Comparison of ENCODE assay signal across 1 cellular context in genomic region chr12:107318554-107318803, GRCh38.
TF ChIP-seq lines count a peak whose summit lies in the region.

No MANE protein-coding gene starts in this region.

TF ChIP-seq in IMR-90, 13 proteins besides CTCF, POLR2A, EP300 and RAD21 (continued from another document):
- no peak for TF ChIP-seq CHD1 (IDR thresholded peaks at IDR 0.05; ENCODE audit: low read depth, low read length)
